ENCODE assay signal across 8 cellular contexts in genomic region chr12:6868211-6869048, GRCh38. TPM values are rescaled to one million over a fixed set of nuclear protein-coding genes. Genes with fewer than 3 reads are reported as not detected.
DNase-seq lines count a peak whose midpoint lies in the region; ATAC-seq, FAIRE-seq and TF ChIP-seq lines count a peak whose summit lies in the region.

No MANE protein-coding gene starts in this region.

- no peaks in the 10 kb centered on the region for H3K27me3 ChIP-seq in CD8-positive, alpha-beta T cell (ENCODE audit: insufficient read depth, low read length)
- H3K27me3 ChIP-seq in HUES64 (ENCODE audit: insufficient read depth, low read length) (no peaks in the 10 kb centered on the region), adrenal gland (no peaks in the 10 kb centered on the region), stomach smooth muscle (ENCODE audit: control insufficient read depth in 1 of 2, insufficient read depth in 2 of 2, low read length in 2 of 2) (no peaks in the 10 kb centered on the region)

- H3K27me3 Mint-ChIP-seq in CD8-positive, alpha-beta T cell (ENCODE audit: low read depth), result no peaks in the 10 kb centered on the region

- H3K9ac ChIP-seq in HUES64 (ENCODE audit: low read depth, low read length) (peak overlapping the region; percentile 98), kidney (ENCODE audit: low read length in 2 of 2) (peak overlapping the region; percentile 62 to 76), stomach smooth muscle (ENCODE audit: low read length in 2 of 2) (peak overlapping the region; percentile 87 to 88)

- POLR2A ChIA-PET in CD8-positive, alpha-beta T cell (lab: Charles Lee), result interaction anchor here (0.5 to 6.0 kb wide), 7 partner anchors 15 to 240 kb away, joined by 3 to 53 read pairs (median 4); partner anchors contain the start of genes C12orf57, CDCA3, RNU7-1 and USP5

- CTCF ChIA-PET in CD8-positive, alpha-beta T cell (lab: Charles Lee), result interaction anchor here (1.0 to 10.3 kb wide), 25 partner anchors 9 to 311 kb away, joined by 3 to 126 read pairs (median 9); partner anchors contain the start of genes C12orf57, C1RL, CDCA3 and LPCAT3

- H3K27ac ChIP-seq in CD8-positive, alpha-beta T cell (ENCODE audit: low read depth, low read length), result peak overlapping the region; percentile 53
- H3K27ac ChIP-seq in HUES64 (ENCODE audit: low read depth, low read length) (peak overlapping the region; percentile 93; the same call in 1 of the 2 replicates), adrenal gland (peak overlapping the region; percentile 97 to 98 (median 97)), kidney (ENCODE audit: low read depth in 2 of 2, low read length in 2 of 2) (peak overlapping the region; percentile 95 to 96), stomach smooth muscle (ENCODE audit: low read length) (peak overlapping the region; percentile 97)

- TF ChIP-seq CTCF in CD8-positive, alpha-beta T cell (IDR thresholded peaks at IDR 0.05), result no peak
- TF ChIP-seq CTCF in adrenal gland (IDR thresholded peaks at IDR 0.05), result no peak
- TF ChIP-seq CTCF in kidney (IDR thresholded peaks at IDR 0.05; ENCODE audit: borderline replicate concordance, extremely low read depth, insufficient read depth), result no peak

- peak overlapping the region; percentile 85 for H3K27ac Mint-ChIP-seq in CD8-positive, alpha-beta T cell

- no peak for ATAC-seq in CD8-positive, alpha-beta T cell
- no peak for ATAC-seq in GM18502 (IDR thresholded peaks at IDR 0.05; ENCODE audit: poor library complexity, unreplicated experiment)

- peaks cover 53% of the 10 kb centered on the region for H3K36me3 Mint-ChIP-seq in CD8-positive, alpha-beta T cell

- 6% methylated on average over 22 of the region's 22 CpGs for WGBS in HUES64
- 3 to 9% (median 7%) methylated on average over 16 to 22 of the region's 22 CpGs for WGBS in adrenal gland, 4 donors

- no peaks in the 10 kb centered on the region for H3K9me3 ChIP-seq in CD8-positive, alpha-beta T cell (ENCODE audit: low read length)
- H3K9me3 ChIP-seq in HUES64 (ENCODE audit: insufficient read depth, low read depth, low read length) (no peaks in the 10 kb centered on the region), adrenal gland (replicated peaks in 1 of 3) (no peaks in the 10 kb centered on the region), kidney (ENCODE audit: control insufficient read depth in 1 of 2, low read length in 2 of 2) (no peaks in the 10 kb centered on the region), stomach smooth muscle (ENCODE audit: control insufficient read depth in 2 of 2, low read length in 2 of 2) (no peaks in the 10 kb centered on the region)

- H3K36me3 ChIP-seq in CD8-positive, alpha-beta T cell (ENCODE audit: insufficient read depth, low read length), result peaks cover 22% of the 10 kb centered on the region
- H3K36me3 ChIP-seq in HUES64 (ENCODE audit: insufficient read depth, low read length), result peaks cover 53% of the 10 kb centered on the region
- H3K36me3 ChIP-seq in adrenal gland (replicated peaks in 1 of 2), result peaks cover 0 to 56% of the 10 kb centered on the region in 2 donors
- peaks cover 12 to 29% of the 10 kb centered on the region in 2 donors for H3K36me3 ChIP-seq in kidney (ENCODE audit: control insufficient read depth in 1 of 2, insufficient read depth in 2 of 2, low read length in 2 of 2)
- peaks cover 20 to 32% of the 10 kb centered on the region in 2 donors for H3K36me3 ChIP-seq in stomach smooth muscle (ENCODE audit: control insufficient read depth in 2 of 2, insufficient read depth in 2 of 2, low read length in 2 of 2)

- H3K9me3 Mint-ChIP-seq in CD8-positive, alpha-beta T cell, result no peaks in the 10 kb centered on the region

- peak overlapping the region; percentile 54 for H3K4me3 ChIP-seq in CD8-positive, alpha-beta T cell (ENCODE audit: low read depth, low read length)
- H3K4me3 ChIP-seq in HUES64 (ENCODE audit: low read length), result peak overlapping the region; percentile 96
- peak overlapping the region; percentile 57 to 93 (median 73) for H3K4me3 ChIP-seq in adrenal gland
- H3K4me3 ChIP-seq in kidney (ENCODE audit: low read length in 2 of 2), result peak overlapping the region; percentile 80 to 85
- peak overlapping the region; percentile 86 to 92 for H3K4me3 ChIP-seq in stomach smooth muscle (ENCODE audit: low read length in 2 of 2)

- TF ChIP-seq POLR2A in adrenal gland (IDR thresholded peaks at IDR 0.05), result no peak

- FAIRE-seq in kidney (lab: Jason Lieb, UNC), result no peak

- peak overlapping the region; percentile 89 for H3K4me3 Mint-ChIP-seq in CD8-positive, alpha-beta T cell

- peaks cover 49% of the 10 kb centered on the region for H3K4me1 ChIP-seq in CD8-positive, alpha-beta T cell (ENCODE audit: insufficient read depth, low read length)
- H3K4me1 ChIP-seq in HUES64 (ENCODE audit: insufficient read depth, low read length) (peaks cover 28% of the 10 kb centered on the region; the same call in 1 of the 2 replicates), adrenal gland (replicated peaks in 1 of 2) (peaks cover 31 to 50% of the 10 kb centered on the region in 2 donors), kidney (ENCODE audit: control insufficient read depth in 1 of 2, insufficient read depth in 1 of 2, low read depth in 1 of 2, low read length in 2 of 2) (peaks cover 23 to 36% of the 10 kb centered on the region in 2 donors), stomach smooth muscle (ENCODE audit: control insufficient read depth, insufficient read depth, low read length) (peaks cover 47% of the 10 kb centered on the region)

- no peak for DNase-seq in CD8-positive, alpha-beta T cell
- DNase-seq in adrenal gland (peak in 1 of 7 donors; percentile 57), kidney (peak; percentile 46), D341Med (ENCODE audit: low spot score) (no peak), NCI-H446 (lab: John Stamatoyannopoulos, UW) (no peak)

- intact Hi-C loops in CD8-positive, alpha-beta T cell (cut with DNase I, micrococcal nuclease), result loop anchor here (1.0 kb wide), 8 partner anchors 23 to 276 kb away; partner anchors contain the start of genes C1R (in 2 of the 2) and C1RL (in 1 of the 2)
- intact Hi-C loops in adrenal gland (cut with DNase I), result no loop called here
- intact Hi-C loops in kidney (cut with DNase I), result no loop called here

- peaks cover 57% of the 10 kb centered on the region for H3K4me1 Mint-ChIP-seq in CD8-positive, alpha-beta T cell (ENCODE audit: low read depth)

RNA-seq across cellular contexts. Expression of gene TPI1, which starts 1.1 kb away (rescaled TPM):
- total RNA-seq in CD8-positive, alpha-beta T cell, result 10 to 100 TPM; 59.6 to 64.0 TPM
- 868 TPM for polyA plus RNA-seq in HUES64 (2013, experiment 1 of 2)
- polyA plus RNA-seq in HUES64 (2013, experiment 2 of 2), result 943 TPM
- total RNA-seq in adrenal gland (100 to 1,000 TPM; 555 to 929 (median 783) TPM), kidney (437 TPM)
- polyA plus RNA-seq in adrenal gland (1,000 to 10,000 TPM in 1 of 3 donors, 100 to 1,000 TPM in 2; 241 to 2,322 (median 444) TPM), kidney (ENCODE audit: insufficient read depth, low read depth, low replicate concordance) (1,220 TPM)

RNA-seq across cellular contexts. Expression of gene SPSB2, which starts 4.7 kb away (rescaled TPM):
- total RNA-seq in CD8-positive, alpha-beta T cell, result 1 to 10 TPM; 2.6 to 3.0 TPM
- 10.5 TPM for polyA plus RNA-seq in HUES64 (2013, experiment 1 of 2)
- polyA plus RNA-seq in HUES64 (2013, experiment 2 of 2), result 9.4 TPM
- 10 to 100 TPM in 7 of 8 donors, 1 to 10 TPM in 1; 3.3 to 24.5 (median 14.9) TPM for total RNA-seq in adrenal gland
- 10 to 100 TPM in 2 of 3 donors, 1 to 10 TPM in 1; 2.5 to 19.5 (median 19.5) TPM for polyA plus RNA-seq in adrenal gland
- 19.0 TPM for total RNA-seq in kidney
- 21.3 TPM for polyA plus RNA-seq in kidney (ENCODE audit: insufficient read depth, low read depth, low replicate concordance)

RNA-seq across cellular contexts. Expression of gene USP5, which starts 16.5 kb away (rescaled TPM):
- total RNA-seq in CD8-positive, alpha-beta T cell, result 10 to 100 TPM; 24.0 to 25.9 TPM
- polyA plus RNA-seq in HUES64 (2013, experiment 1 of 2), result 69.7 TPM
- polyA plus RNA-seq in HUES64 (2013, experiment 2 of 2), result 67.6 TPM
- total RNA-seq in adrenal gland (100 to 1,000 TPM in 5 of 8 donors, 10 to 100 TPM in 3; 60.0 to 162 (median 119) TPM), kidney (75.5 TPM)
- polyA plus RNA-seq in adrenal gland (100 to 1,000 TPM in 1 of 3 donors, 10 to 100 TPM in 2; 30.6 to 109 (median 32.5) TPM), kidney (ENCODE audit: insufficient read depth, low read depth, low replicate concordance) (52.3 TPM)

RNA-seq across cellular contexts. Expression of gene CDCA3, which starts 17.3 kb away (rescaled TPM):
- under 1 TPM; 0.61 to 0.92 TPM for total RNA-seq in CD8-positive, alpha-beta T cell
- polyA plus RNA-seq in HUES64 (2013, experiment 1 of 2), result 47.6 TPM
- polyA plus RNA-seq in HUES64 (2013, experiment 2 of 2), result 50.7 TPM
- total RNA-seq in adrenal gland (1 to 10 TPM in 7 of 8 donors, not detected in 1; 2.6 to 4.3 (median 3.3) TPM), kidney (1.3 TPM)
- polyA plus RNA-seq in adrenal gland (1 to 10 TPM; 3.5 to 5.5 (median 5.3) TPM), kidney (ENCODE audit: insufficient read depth, low read depth, low replicate concordance) (2.1 TPM)

RNA-seq across cellular contexts. Expression of gene GNB3, which starts 27.7 kb away (rescaled TPM):
- 1 to 10 TPM in 1 of 2 experiments, under 1 TPM in 1; 0.49 to 1.0 TPM for total RNA-seq in CD8-positive, alpha-beta T cell
- 6.4 TPM for polyA plus RNA-seq in HUES64 (2013, experiment 1 of 2)
- polyA plus RNA-seq in HUES64 (2013, experiment 2 of 2), result 4.9 TPM
- total RNA-seq in adrenal gland (1 to 10 TPM in 5 of 8 donors, under 1 TPM in 2, not detected in 1; 0.70 to 2.6 (median 1.7) TPM), kidney (2.6 TPM)
- polyA plus RNA-seq in adrenal gland (10 to 100 TPM in 2 of 3 donors, 1 to 10 TPM in 1; 1.0 to 22.4 (median 11.6) TPM), kidney (ENCODE audit: insufficient read depth, low read depth, low replicate concordance) (1.4 TPM)

Comparison
In these comparisons a context has a peak if more than half of its experiments do, and no peak if none do; other contexts are left out.
1. intact Hi-C loops: an anchor here in CD8-positive, alpha-beta T cell (1.0 kb wide); none called in adrenal gland and kidney.